Comparison of ENCODE assay signal across 1 cellular context in genomic region chr11:10752486-10752885, GRCh38.
TF ChIP-seq lines count a peak whose summit lies in the region.

No MANE protein-coding gene starts in this region.

TF ChIP-seq in endothelial cell of umbilical vein, 7 proteins besides CTCF, POLR2A, EP300 and RAD21:
- TF ChIP-seq MYC (IDR thresholded peaks at IDR 0.05; ENCODE audit: low read depth, low read length) (no peak), EZH2 (IDR thresholded peaks at IDR 0.05; ENCODE audit: borderline replicate concordance, low read depth, low read length, severe bottlenecking) (no peak), FOS (IDR thresholded peaks at IDR 0.05; ENCODE audit: borderline replicate concordance, insufficient read depth, low read length) (no peak), POLR2AphosphoS5 (IDR thresholded peaks at IDR 0.05; ENCODE audit: insufficient read depth, low read depth, low read length) (no peak), GATA2 (IDR thresholded peaks at IDR 0.05; ENCODE audit: insufficient read depth, insufficient read length, low read depth, low read length) (no peak), MAX (IDR thresholded peaks at IDR 0.05; ENCODE audit: insufficient read depth, insufficient read length) (no peak), JUN (IDR thresholded peaks at IDR 0.05; ENCODE audit: borderline replicate concordance, insufficient read depth, insufficient read length, low read depth) (no peak)
TF ChIP-seq in endothelial cell of umbilical vein: peak in this region for 0.
